1 cellular context compared by ENCODE assay signal in the genomic region with DNA sequence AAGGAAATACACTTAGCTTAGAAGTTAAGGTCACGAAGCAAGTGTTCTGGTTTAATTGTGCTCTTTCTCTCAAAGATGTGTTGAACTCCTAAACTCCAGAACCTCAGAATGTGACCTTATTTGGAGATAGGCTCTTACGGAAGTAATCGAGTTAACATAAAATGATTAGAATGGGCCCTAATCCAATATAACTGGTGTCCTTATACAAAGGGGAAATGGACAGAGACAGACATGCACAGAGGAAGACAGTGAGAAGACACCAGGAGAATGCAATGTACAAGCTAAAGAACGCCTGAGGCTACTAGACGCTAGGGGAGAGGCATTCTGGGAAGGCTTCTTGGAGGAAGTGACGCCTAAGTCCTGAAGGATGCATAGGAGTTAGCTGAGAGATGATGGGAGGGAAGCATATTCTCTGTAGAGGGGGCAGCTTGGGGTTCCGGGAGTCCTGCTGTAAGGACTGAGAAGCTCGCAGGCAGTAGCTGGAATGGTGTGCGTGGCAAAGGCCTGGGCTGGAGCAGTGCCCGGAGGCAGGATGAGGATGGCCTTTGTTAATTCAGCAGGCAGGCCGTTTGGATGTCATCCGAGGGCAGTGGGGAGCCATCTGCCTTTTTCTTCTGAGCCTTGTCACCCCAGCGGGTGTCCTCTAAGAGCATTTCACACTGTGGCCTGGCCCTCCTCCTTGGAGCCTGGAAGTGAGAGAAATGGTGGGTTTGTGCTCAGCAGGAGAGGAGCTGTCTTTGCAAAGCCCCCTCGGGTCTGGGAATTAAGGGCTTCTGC.
TF ChIP-seq lines count a peak whose summit lies in the region.

No MANE protein-coding gene starts in this region.

TF ChIP-seq in GM23338, 12 proteins besides CTCF, POLR2A, EP300 and RAD21 (continued from another document):
- TF ChIP-seq, protein P1, sequence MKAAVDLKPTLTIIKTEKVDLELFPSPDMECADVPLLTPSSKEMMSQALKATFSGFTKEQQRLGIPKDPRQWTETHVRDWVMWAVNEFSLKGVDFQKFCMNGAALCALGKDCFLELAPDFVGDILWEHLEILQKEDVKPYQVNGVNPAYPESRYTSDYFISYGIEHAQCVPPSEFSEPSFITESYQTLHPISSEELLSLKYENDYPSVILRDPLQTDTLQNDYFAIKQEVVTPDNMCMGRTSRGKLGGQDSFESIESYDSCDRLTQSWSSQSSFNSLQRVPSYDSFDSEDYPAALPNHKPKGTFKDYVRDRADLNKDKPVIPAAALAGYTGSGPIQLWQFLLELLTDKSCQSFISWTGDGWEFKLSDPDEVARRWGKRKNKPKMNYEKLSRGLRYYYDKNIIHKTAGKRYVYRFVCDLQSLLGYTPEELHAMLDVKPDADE (IDR thresholded peaks at IDR 0.05): no peak
- TF ChIP-seq CREB1 (CRISPR knock-in tag; IDR thresholded peaks at IDR 0.05; ENCODE audit: low read depth) (no peak), ZNF462 (CRISPR knock-in tag; IDR thresholded peaks at IDR 0.05) (no peak), ZNF114 (CRISPR knock-in tag; IDR thresholded peaks at IDR 0.05) (no peak), STAT1 (IDR thresholded peaks at IDR 0.05; ENCODE audit: unreplicated experiment) (no peak), POLR2AphosphoS5 (IDR thresholded peaks at IDR 0.05; ENCODE audit: low read depth) (no peak), ZNF331 (CRISPR knock-in tag; IDR thresholded peaks at IDR 0.05; ENCODE audit: low read depth) (no peak)
